In the genomic region with DNA sequence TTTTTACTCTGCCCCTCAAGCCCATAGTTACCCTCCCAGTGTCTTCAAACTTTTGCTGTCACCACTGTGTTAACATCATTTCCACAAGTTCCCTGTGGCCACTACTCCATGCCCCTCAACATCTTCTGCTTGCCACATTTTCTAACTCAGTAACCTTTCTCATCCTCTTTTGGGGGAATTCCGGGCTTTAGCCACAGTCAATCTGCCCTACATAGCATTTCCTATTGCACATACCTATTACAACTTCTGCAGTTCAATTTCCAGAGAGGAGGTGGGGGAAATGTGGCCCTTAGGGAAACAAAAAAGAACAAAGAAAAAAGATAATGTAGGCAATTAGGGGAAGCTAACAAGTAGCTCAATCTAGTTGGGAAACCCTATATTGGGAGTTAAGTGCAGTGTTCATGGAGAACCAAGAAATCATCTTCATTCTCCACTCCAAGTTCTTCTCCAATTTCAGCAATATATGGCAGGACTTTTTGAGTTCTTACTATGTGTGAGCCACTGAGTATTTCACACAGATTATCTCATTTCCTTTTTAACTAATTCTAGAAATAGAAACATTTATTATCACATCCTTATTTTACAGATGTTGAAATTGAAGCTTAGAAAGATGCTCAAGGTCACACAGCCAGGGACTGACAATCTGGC, we compare ENCODE assay signal across 1 cellular context.
TF ChIP-seq lines count a peak whose summit lies in the region.

No MANE protein-coding gene starts in this region.

TF ChIP-seq in H1, 55 proteins besides CTCF, POLR2A, EP300 and RAD21 (continued from another document):
- TF ChIP-seq TAF1 (IDR thresholded peaks at IDR 0.05; ENCODE audit: low read depth, low read length) (no peak), TAF7 (optimal IDR thresholded peaks at IDR 0.05; ENCODE audit: borderline replicate concordance, low read depth, low read length) (no peak)
TF ChIP-seq in H1: peak in this region for 0.
